In genomic region chrX:44507292-44507691, GRCh38 we compare ENCODE assay signal across 23 cellular contexts. TPM values are rescaled to one million over a fixed set of nuclear protein-coding genes. Genes with fewer than 3 reads are reported as not detected.
DNase-seq lines count a peak whose midpoint lies in the region; ATAC-seq and TF ChIP-seq lines count a peak whose summit lies in the region.
"Had no signal": no experiment of that assay in that cellular context is flagged by ENCODE, and none has a peak within 500 bp of the region (broad histone marks: within the 10 kb centered on the region; RNA-seq: fewer than 3 reads in every experiment).

No MANE protein-coding gene starts in this region.

- no peak overlapping the region for H3K18ac ChIP-seq in H9 (ENCODE audit: insufficient read length, low read depth, low read length)

- no peak overlapping the region for H2AFZ ChIP-seq in H9 (ENCODE audit: low read length)
- H2AFZ ChIP-seq: PC-9 had no signal

- no peak overlapping the region for H3K23ac ChIP-seq in H9 (ENCODE audit: insufficient read length, low read depth, low read length)

- no peak overlapping the region for H4K91ac ChIP-seq in H9 (ENCODE audit: insufficient read length, low read depth, low read length)

- H3K9me3 Mint-ChIP-seq in H9 = peaks cover 42 to 53% of the 10 kb centered on the region in 2 experiments
- H3K9me3 Mint-ChIP-seq in activated T-cell treated with anti-CD3 and anti-CD28 coated beads, Interleukin-2, amount 50 U/mL, for 72 hours = no peaks in the 10 kb centered on the region
- H3K9me3 Mint-ChIP-seq: CD4-positive, alpha-beta T cell; naive thymus-derived CD8-positive, alpha-beta T cell had no signal

- H4K8ac ChIP-seq in H9 (replicated peaks; ENCODE audit: insufficient read length, low read depth, low read length) = no peak overlapping the region

- WGBS in H9 (ENCODE audit: extremely low coverage, insufficient read length, low lambda C conversion rate) = no CpG with 5 or more reads among the region's 2 CpGs

- no peak overlapping the region for H2BK12ac ChIP-seq in H9 (ENCODE audit: insufficient read length, low read depth, low read length)

- H3K79me1 ChIP-seq in H9 (ENCODE audit: insufficient read depth, low read depth, low read length, poor library complexity, severe bottlenecking) = no peaks in the 10 kb centered on the region

- peak; percentile 85 to 93 for ATAC-seq in activated T-cell treated with anti-CD3 and anti-CD28 coated beads, Interleukin-2, amount 50 U/mL, for 72 hours (replicated peaks in 1 of 2)
- ATAC-seq in stimulated activated naive CD8-positive, alpha-beta T cell treated with anti-CD3 and anti-CD28 coated beads, Interleukin-15, Interleukin-2, amounts not matched to agents 100 U/mL and 50 U/mL, for 24 hours = peak; percentile 91
- ATAC-seq in HG02970 (IDR thresholded peaks at IDR 0.05; ENCODE audit: low FRiP score, unreplicated experiment) (no peak), T-helper 17 cell (no peak)
- ATAC-seq: naive thymus-derived CD8-positive, alpha-beta T cell had no signal

- H3K9me3 ChIP-seq in H9 (ENCODE audit: control insufficient read depth, low read depth, low read length) (peaks cover 26% of the 10 kb centered on the region), T-helper 17 cell (ENCODE audit: control insufficient read depth, low read length, poor library complexity, severe bottlenecking) (no peaks in the 10 kb centered on the region)
- H3K9me3 ChIP-seq: left ventricle myocardium inferior, ovary had no signal

- H3K27ac Mint-ChIP-seq in H9 (peak overlapping the region in 2 of 3 experiments; percentile 23 to 49; a peak in 1 of 7 replicates), T-helper 17 cell (no peak overlapping the region)
- H3K27ac Mint-ChIP-seq in activated T-cell treated with anti-CD3 and anti-CD28 coated beads, Interleukin-2, amount 50 U/mL, for 72 hours = no peak overlapping the region
- H3K27ac Mint-ChIP-seq: CD4-positive, alpha-beta T cell; mesothelial cell of epicardium; naive thymus-derived CD8-positive, alpha-beta T cell had no signal

- no peak overlapping the region for H2BK5ac ChIP-seq in H9 (ENCODE audit: insufficient read length, low read length)

- H2BK20ac ChIP-seq in H9 (ENCODE audit: low read depth, low read length, poor library complexity, severe bottlenecking) = no peak overlapping the region

- no peak overlapping the region for H3K9ac ChIP-seq in H9 (ENCODE audit: extremely low read depth, insufficient read length, low read length)

- no peaks in the 10 kb centered on the region; the same call in 1 of the 2 replicates for H3K4me1 ChIP-seq in H9 (ENCODE audit: insufficient read depth, low read length)
- H3K4me1 ChIP-seq: left ventricle myocardium inferior had no signal

- no peaks in the 10 kb centered on the region for H3K23me2 ChIP-seq in H9 (ENCODE audit: insufficient read length, low read depth, low read length, poor library complexity, severe bottlenecking)

- DNase-seq in stimulated activated CD4-positive, alpha-beta T cell treated with anti-CD3 and anti-CD28 coated beads, Interleukin-12 subunit alpha, Interleukin-12 subunit beta, amount 100 ng/mL, for 48 hours (ENCODE audit: low read depth in 2 of 3, low spot score in 1 of 3) = peak; percentile 1 to 8 (median 4)
- DNase-seq in stimulated activated CD4-positive, alpha-beta T cell treated with anti-CD3 and anti-CD28 coated beads, Interleukin-2, amount 100 ng/mL, for 48 hours = no peak
- DNase-seq in H9 = no peak
- DNase-seq in activated T-cell treated with anti-CD3 and anti-CD28 coated beads, Interleukin-2, amount 50 U/mL, for 72 hours = peak; percentile 7 to 39
- peak; percentile 7 for DNase-seq in stimulated activated naive CD8-positive, alpha-beta T cell treated with anti-CD3 and anti-CD28 coated beads, Interleukin-15, Interleukin-2, amounts not matched to agents 100 U/mL and 50 U/mL, for 24 hours
- DNase-seq in T-helper 17 cell = no peak
- DNase-seq: activated CD4-positive, alpha-beta T cell treated with anti-CD3 and anti-CD28 coated beads for 4 hours; brain microvascular endothelial cell; CD4-positive, alpha-beta T cell; DMS 273 treated with DMSO at 0.1 percent for 48 hours; effector memory CD4-positive, alpha-beta T cell; foreskin melanocyte; hippocampal formation; left ventricle myocardium inferior; naive thymus-derived CD8-positive, alpha-beta T cell; NCI-H1092 treated with DMSO at 0.1 percent for 48 hours; NCI-H2029 treated with DMSO at 0.1 percent for 48 hours; ovary; PC-9; SHP77; SW 1271 had no signal

- H4K20me1 ChIP-seq in H9 (ENCODE audit: control insufficient read depth, insufficient read depth, insufficient read length) = no peaks in the 10 kb centered on the region

- no peak overlapping the region for H3K56ac ChIP-seq in H9 (ENCODE audit: insufficient read length, low read depth, low read length)

- H3K36me3 Mint-ChIP-seq in H9 (ENCODE audit: insufficient read depth in 1 of 3, low read depth in 3 of 3) = peaks cover 2 to 4% (median 3%) of the 10 kb centered on the region in 3 experiments; a peak in 6 of 7 replicates
- H3K36me3 Mint-ChIP-seq in activated T-cell treated with anti-CD3 and anti-CD28 coated beads, Interleukin-2, amount 50 U/mL, for 72 hours (ENCODE audit: insufficient read depth in 2 of 2) = no peaks in the 10 kb centered on the region
- no peaks in the 10 kb centered on the region for H3K36me3 Mint-ChIP-seq in T-helper 17 cell (ENCODE audit: low read depth)
- H3K36me3 Mint-ChIP-seq: mesothelial cell of epicardium; naive thymus-derived CD8-positive, alpha-beta T cell had no signal

- H3K27ac ChIP-seq in H9 (ENCODE audit: insufficient read length, low read depth, low read length) = no peak overlapping the region
- H3K27ac ChIP-seq: brain microvascular endothelial cell, left ventricle myocardium inferior, ovary, PC-9 had no signal

- no peaks in the 10 kb centered on the region for H3K27me3 ChIP-seq in H9 (ENCODE audit: insufficient read depth, low read length)
- H3K27me3 ChIP-seq: brain microvascular endothelial cell, ovary had no signal

- no peak overlapping the region for H2BK15ac ChIP-seq in H9 (ENCODE audit: low read depth, low read length)

- H3K4ac ChIP-seq in H9 (ENCODE audit: low read depth, low read length) = no peak overlapping the region

- H3K79me2 ChIP-seq in H9 (ENCODE audit: insufficient read depth, low read length) = no peaks in the 10 kb centered on the region

- H3K27me3 Mint-ChIP-seq in H9 (ENCODE audit: low read depth) (no peaks in the 10 kb centered on the region), T-helper 17 cell (no peaks in the 10 kb centered on the region)
- peaks cover 20% of the 10 kb centered on the region for H3K27me3 Mint-ChIP-seq in activated T-cell treated with anti-CD3 and anti-CD28 coated beads, Interleukin-2, amount 50 U/mL, for 72 hours (ENCODE audit: low read depth)
- H3K27me3 Mint-ChIP-seq: CD4-positive, alpha-beta T cell; naive thymus-derived CD8-positive, alpha-beta T cell had no signal

- H3K4me3 Mint-ChIP-seq in H9 = no peak overlapping the region; a peak in 1 of 5 replicates
- no peak overlapping the region for H3K4me3 Mint-ChIP-seq in activated T-cell treated with anti-CD3 and anti-CD28 coated beads, Interleukin-2, amount 50 U/mL, for 72 hours
- H3K4me3 Mint-ChIP-seq in T-helper 17 cell = no peak overlapping the region
- H3K4me3 Mint-ChIP-seq: CD4-positive, alpha-beta T cell; mesothelial cell of epicardium; naive thymus-derived CD8-positive, alpha-beta T cell had no signal

- H2BK120ac ChIP-seq in H9 (ENCODE audit: low read depth, low read length, poor library complexity, severe bottlenecking) = no peak overlapping the region

- H3K4me1 Mint-ChIP-seq in H9 = peaks cover 11 to 13% of the 10 kb centered on the region in 2 experiments
- H3K4me1 Mint-ChIP-seq in activated T-cell treated with anti-CD3 and anti-CD28 coated beads, Interleukin-2, amount 50 U/mL, for 72 hours (ENCODE audit: low read depth) = peaks cover 13% of the 10 kb centered on the region
- H3K4me1 Mint-ChIP-seq in T-helper 17 cell = no peaks in the 10 kb centered on the region
- H3K4me1 Mint-ChIP-seq: mesothelial cell of epicardium; naive thymus-derived CD8-positive, alpha-beta T cell had no signal

- H3K4me2 ChIP-seq in H9 (ENCODE audit: insufficient read depth, insufficient read length, low read length) = no peak overlapping the region
- H3K4me2 ChIP-seq: PC-9 had no signal

- H4K5ac ChIP-seq in H9 (ENCODE audit: insufficient read length, low read depth, low read length) = no peak overlapping the region

- H3K14ac ChIP-seq in H9 (ENCODE audit: insufficient read depth, low read length) = no peak overlapping the region

- H2AK5ac ChIP-seq in H9 (ENCODE audit: insufficient read length, low read length) = no peak overlapping the region

- no peak overlapping the region for H3T11ph ChIP-seq in H9 (ENCODE audit: low read length)

- TF ChIP-seq CTCF in H9 (conservative IDR thresholded peaks at IDR 0.05) = no peak

RNA-seq across cellular contexts. Expression of gene FUNDC1, which starts 35.4 kb away (rescaled TPM):
- 19.8 and 20.9 TPM in 2 replicates for total RNA-seq in H9 (2021)
- 10 to 100 TPM; 11.8 to 24.0 TPM for total RNA-seq in activated T-cell treated with anti-CD3 and anti-CD28 coated beads, Interleukin-2, amount 50 U/mL, for 72 hours
- 1 to 10 TPM; 5.1 to 5.4 TPM for total RNA-seq in T-helper 17 cell

Comparison
In these comparisons a context has a peak if more than half of its experiments do, and no peak if none do; other contexts are left out.
1. DNase-seq: peak in stimulated activated CD4-positive, alpha-beta T cell treated with anti-CD3 and anti-CD28 coated beads, Interleukin-12 subunit alpha, Interleukin-12 subunit beta, amount 100 ng/mL, for 48 hours (3 of 3), activated T-cell treated with anti-CD3 and anti-CD28 coated beads, Interleukin-2, amount 50 U/mL, for 72 hours (2 of 2) and stimulated activated naive CD8-positive, alpha-beta T cell treated with anti-CD3 and anti-CD28 coated beads, Interleukin-15, Interleukin-2, amounts not matched to agents 100 U/mL and 50 U/mL, for 24 hours (single experiment); none in stimulated activated CD4-positive, alpha-beta T cell treated with anti-CD3 and anti-CD28 coated beads, Interleukin-2, amount 100 ng/mL, for 48 hours (0 of 2), H9 (single experiment) and T-helper 17 cell (0 of 3).
2. H3K27ac Mint-ChIP-seq: peak in H9 (2 of 3); none in activated T-cell treated with anti-CD3 and anti-CD28 coated beads, Interleukin-2, amount 50 U/mL, for 72 hours (single experiment) and T-helper 17 cell (single experiment).
3. ATAC-seq: peak in activated T-cell treated with anti-CD3 and anti-CD28 coated beads, Interleukin-2, amount 50 U/mL, for 72 hours (2 of 2) and stimulated activated naive CD8-positive, alpha-beta T cell treated with anti-CD3 and anti-CD28 coated beads, Interleukin-15, Interleukin-2, amounts not matched to agents 100 U/mL and 50 U/mL, for 24 hours (single experiment); none in HG02970 (single experiment) and T-helper 17 cell (single experiment).